8 cellular contexts compared by ENCODE assay signal in the genomic region with DNA sequence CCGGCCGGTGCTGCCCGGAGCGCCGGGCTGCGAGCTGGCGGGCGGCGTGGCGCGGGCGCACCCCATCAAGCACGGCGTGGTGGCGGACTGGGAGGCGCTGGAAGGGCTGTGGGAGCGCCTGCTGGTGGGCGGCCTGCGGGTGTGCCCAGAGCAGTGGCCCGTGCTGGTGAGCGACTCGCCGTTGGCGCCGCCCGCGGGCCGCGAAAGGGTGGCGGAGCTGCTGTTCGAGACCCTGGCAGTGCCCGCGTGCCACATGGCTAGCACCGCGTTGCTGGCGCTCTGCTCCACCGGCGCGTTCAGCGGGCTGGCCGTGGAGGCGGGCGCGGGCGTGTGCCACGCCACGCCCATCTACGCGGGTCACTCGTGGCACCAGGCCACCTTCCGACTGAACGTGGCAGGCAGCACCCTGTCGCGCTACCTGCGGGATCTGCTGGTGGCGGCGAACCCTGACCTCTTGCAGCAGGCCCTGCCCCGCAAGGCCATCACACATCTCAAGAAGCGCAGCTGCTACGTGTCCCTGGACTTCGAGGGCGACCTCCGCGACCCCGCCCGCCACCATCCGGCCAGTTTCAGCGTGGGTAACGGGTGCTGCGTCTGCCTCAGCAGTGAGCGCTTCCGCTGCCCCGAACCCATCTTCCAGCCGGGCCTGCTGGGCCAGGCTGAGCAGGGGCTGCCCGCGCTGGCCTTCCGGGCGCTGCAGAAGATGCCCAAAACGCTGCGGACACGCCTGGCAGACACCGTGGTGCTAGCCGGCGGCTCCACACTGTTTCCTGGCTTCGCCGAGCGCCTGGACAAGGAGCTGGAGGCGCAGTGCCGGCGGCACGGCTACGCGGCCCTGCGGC. TPM values are rescaled to one million over a fixed set of nuclear protein-coding genes. Genes with fewer than 3 reads are reported as not detected.
A peak's percentile ranks its signal among the peaks of the same experiment; 100 is the strongest.
DNase-seq lines count a peak whose midpoint lies in the region; ATAC-seq and TF ChIP-seq lines count a peak whose summit lies in the region.

No MANE protein-coding gene starts in this region.

- H3K27me3 Mint-ChIP-seq in activated T-helper 17 cell treated with anti-CD3 and anti-CD28 coated beads, Interleukin-2, amount 50 U/mL, for 72 hours: no peaks in the 10 kb centered on the region
- H3K27me3 Mint-ChIP-seq in nephron progenitor cell (ENCODE audit: low read depth, poor library complexity): no peaks in the 10 kb centered on the region
- H3K27me3 Mint-ChIP-seq in type B pancreatic cell: no peaks in the 10 kb centered on the region

- peak; percentile 13 for TF ChIP-seq CTCF in GM13976 (IDR thresholded peaks at IDR 0.05; ENCODE audit: borderline replicate concordance, control extremely low read depth, extremely low read depth, insufficient read depth, missing control alignments)
- no peak for TF ChIP-seq CTCF in nephron progenitor cell (IDR thresholded peaks at IDR 0.05)
- no peak for TF ChIP-seq CTCF in type B pancreatic cell (conservative IDR thresholded peaks at IDR 0.05)

- no peaks in the 10 kb centered on the region for H3K9me3 Mint-ChIP-seq in activated T-helper 17 cell treated with anti-CD3 and anti-CD28 coated beads, Interleukin-2, amount 50 U/mL, for 72 hours
- no peaks in the 10 kb centered on the region for H3K9me3 Mint-ChIP-seq in nephron progenitor cell
- H3K9me3 Mint-ChIP-seq in type B pancreatic cell: no peaks in the 10 kb centered on the region

- H3K36me3 Mint-ChIP-seq in activated T-helper 17 cell treated with anti-CD3 and anti-CD28 coated beads, Interleukin-2, amount 50 U/mL, for 72 hours (ENCODE audit: low read depth): peaks cover 6% of the 10 kb centered on the region
- H3K36me3 Mint-ChIP-seq in nephron progenitor cell (ENCODE audit: low read depth) (peaks cover 18% of the 10 kb centered on the region), type B pancreatic cell (peaks cover 16% of the 10 kb centered on the region)

- peak; percentile 39 for ATAC-seq in HG02642 (IDR thresholded peaks at IDR 0.05; ENCODE audit: poor library complexity, unreplicated experiment)
- ATAC-seq in activated T-helper 17 cell treated with anti-CD3 and anti-CD28 coated beads, Interleukin-2, amount 50 U/mL, for 72 hours (replicated peaks): peak; percentile 27

- H3K4me3 Mint-ChIP-seq in activated T-helper 17 cell treated with anti-CD3 and anti-CD28 coated beads, Interleukin-2, amount 50 U/mL, for 72 hours: peak overlapping the region; percentile 96
- H3K4me3 Mint-ChIP-seq in nephron progenitor cell (no peak overlapping the region), type B pancreatic cell (peak overlapping the region; percentile 78)

- DNase-seq in GM13976 (ENCODE audit: low spot score) (peak; percentile 56), NCI-H526 (lab: John Stamatoyannopoulos, UW) (peak; percentile 27 to 86), fibroblast of gingiva (ENCODE audit: low read depth) (peak; percentile 65), nephron progenitor cell (peak; percentile 31), type B pancreatic cell (ENCODE audit: extremely low spot score, unreplicated experiment) (peak; percentile 80), midbrain (lab: John Stamatoyannopoulos, UW) (no peak)

- no peak overlapping the region for H3K27ac Mint-ChIP-seq in activated T-helper 17 cell treated with anti-CD3 and anti-CD28 coated beads, Interleukin-2, amount 50 U/mL, for 72 hours
- H3K27ac Mint-ChIP-seq in nephron progenitor cell (no peak overlapping the region), type B pancreatic cell (no peak overlapping the region)

- H3K4me1 Mint-ChIP-seq in activated T-helper 17 cell treated with anti-CD3 and anti-CD28 coated beads, Interleukin-2, amount 50 U/mL, for 72 hours: peaks cover 26% of the 10 kb centered on the region
- H3K4me1 Mint-ChIP-seq in nephron progenitor cell (peaks cover 38% of the 10 kb centered on the region), type B pancreatic cell (ENCODE audit: unreplicated experiment) (peaks cover 41% of the 10 kb centered on the region)

- in situ Hi-C loops in GM13976 (cut with MboI; ENCODE audit: low sequenced_read_pairs, unreplicated experiment): loop anchor here (10.0 kb wide), 1 partner anchor 213 kb away; no protein-coding TSS in a partner anchor

RNA-seq across cellular contexts. Expression of gene ACTL10, which starts 0.7 kb away (rescaled TPM):
- total RNA-seq in activated T-helper 17 cell treated with anti-CD3 and anti-CD28 coated beads, Interleukin-2, amount 50 U/mL, for 72 hours: 1 to 10 TPM; 1.5 to 2.6 TPM
- total RNA-seq in type B pancreatic cell (ENCODE audit: low replicate concordance): 1.7 and 2.6 TPM in 2 replicates

RNA-seq across cellular contexts. Expression of gene C20orf144, which starts 5.3 kb away (rescaled TPM):
- total RNA-seq in activated T-helper 17 cell treated with anti-CD3 and anti-CD28 coated beads, Interleukin-2, amount 50 U/mL, for 72 hours: under 1 TPM; 0.26 to 0.41 TPM
- total RNA-seq in type B pancreatic cell (ENCODE audit: low replicate concordance): 0.29 and 0.82 TPM in 2 replicates

RNA-seq across cellular contexts. Expression of gene NECAB3, which starts 6.8 kb away (rescaled TPM):
- 10 to 100 TPM; 20.8 to 26.5 TPM for total RNA-seq in activated T-helper 17 cell treated with anti-CD3 and anti-CD28 coated beads, Interleukin-2, amount 50 U/mL, for 72 hours
- total RNA-seq in type B pancreatic cell (ENCODE audit: low replicate concordance): 67.4 and 68.2 TPM in 2 replicates

RNA-seq across cellular contexts. Expression of gene E2F1, which starts 18.7 kb away (rescaled TPM):
- 10 to 100 TPM; 40.2 to 65.4 TPM for total RNA-seq in activated T-helper 17 cell treated with anti-CD3 and anti-CD28 coated beads, Interleukin-2, amount 50 U/mL, for 72 hours
- 20.7 and 32.8 TPM in 2 replicates for total RNA-seq in type B pancreatic cell (ENCODE audit: low replicate concordance)

RNA-seq across cellular contexts. Expression of gene PXMP4, which starts 52.6 kb away (rescaled TPM):
- total RNA-seq in activated T-helper 17 cell treated with anti-CD3 and anti-CD28 coated beads, Interleukin-2, amount 50 U/mL, for 72 hours: 1 to 10 TPM; 6.7 to 8.0 TPM
- total RNA-seq in type B pancreatic cell (ENCODE audit: low replicate concordance): 10.3 and 12.2 TPM in 2 replicates
